9 cellular contexts compared by ENCODE assay signal in genomic region chr1:230976825-230977747, GRCh38. TPM values are rescaled to one million over a fixed set of nuclear protein-coding genes. Genes with fewer than 3 reads are reported as not detected.
DNase-seq lines count a peak whose midpoint lies in the region; ATAC-seq, FAIRE-seq and TF ChIP-seq lines count a peak whose summit lies in the region.
"Had no signal": no experiment of that assay in that cellular context is flagged by ENCODE, and none has a peak within 500 bp of the region (broad histone marks: within the 10 kb centered on the region; RNA-seq: fewer than 3 reads in every experiment).

No MANE protein-coding gene starts in this region.

- FAIRE-seq in keratinocyte (lab: Jason Lieb, UNC) = no peak
- FAIRE-seq: endometrium had no signal

- H4K91ac ChIP-seq in IMR-90 (ENCODE audit: insufficient read depth, low read depth, low read length) = no peak overlapping the region

- no peak overlapping the region for H3K56ac ChIP-seq in IMR-90 (ENCODE audit: extremely low read depth, insufficient read depth, low read length)

- 93% methylated on average over 5 of the region's 14 CpGs; no CpG with 5 or more reads in 1 of the 2 experiments for WGBS in IMR-90 (ENCODE audit: extremely low coverage in 2 of 2, insufficient read length in 1 of 2), 2 experiments
- 17% methylated on average over 14 of the region's 14 CpGs for WGBS in thymus
- WGBS in ovary, 3 donors = 73 to 74% (median 74%) methylated on average over 14 of the region's 14 CpGs

- no peak for TF ChIP-seq CTCF in IMR-90 (conservative IDR thresholded peaks at IDR 0.05; ENCODE audit: low read depth, low read length)
- no peak for TF ChIP-seq CTCF in keratinocyte (optimal IDR thresholded peaks at IDR 0.05 in 1 of 3, IDR thresholded peaks at IDR 0.05 in 1 of 3, conservative IDR thresholded peaks at IDR 0.05 in 1 of 3; ENCODE audit: extremely low read depth in 1 of 3, insufficient read depth in 2 of 3, low read length in 3 of 3)
- TF ChIP-seq CTCF in ovary (IDR thresholded peaks at IDR 0.05) = no peak

- 0 out of 2 replicates have a peak overlapping the region, but pooled peaks have one; percentile 39 for H3K23ac ChIP-seq in IMR-90 (ENCODE audit: low read depth, low read length)

- H3K4me2 ChIP-seq in IMR-90 (ENCODE audit: low read depth, low read length) (no peak overlapping the region; the same call in 1 of the 2 replicates), keratinocyte (ENCODE audit: control insufficient read depth, extremely low read depth, insufficient read depth, low read depth, low read length) (peak overlapping the region; percentile 96)

- H3K79me2 ChIP-seq in ACC112 (ENCODE audit: control insufficient read depth, insufficient read depth, low read length, unreplicated experiment) (peaks cover 34% of the 10 kb centered on the region), keratinocyte (ENCODE audit: control insufficient read depth, insufficient read depth, low read length) (peaks cover 43% of the 10 kb centered on the region)

- ATAC-seq in IMR-90 (ENCODE audit: low read depth) (no peak), HG03457 (IDR thresholded peaks at IDR 0.05; ENCODE audit: unreplicated experiment) (no peak)

- no peak overlapping the region for H2AFZ ChIP-seq in ACC112 (ENCODE audit: low read length, unreplicated experiment)
- no peak overlapping the region for H2AFZ ChIP-seq in IMR-90 (replicated peaks; ENCODE audit: low read length, poor library complexity)
- no peak overlapping the region for H2AFZ ChIP-seq in keratinocyte (ENCODE audit: control insufficient read depth, low read length)

- H3K9me3 ChIP-seq in IMR-90 (ENCODE audit: control insufficient read depth, insufficient read depth, low read length) (no peaks in the 10 kb centered on the region), keratinocyte (ENCODE audit: control insufficient read depth, low read depth, low read length) (no peaks in the 10 kb centered on the region), thymus (ENCODE audit: control insufficient read depth) (no peaks in the 10 kb centered on the region), ovary (no peaks in the 10 kb centered on the region)

- no peak overlapping the region for H3K9ac ChIP-seq in IMR-90 (ENCODE audit: low read depth, low read length)
- H3K9ac ChIP-seq in keratinocyte (ENCODE audit: control insufficient read depth, extremely low read depth, insufficient read depth, low read length) = peak overlapping the region; percentile 65

- peaks cover 2% of the 10 kb centered on the region; the same call in 1 of the 2 replicates for H3K9me1 ChIP-seq in IMR-90 (ENCODE audit: insufficient read depth, low read length)
- no peaks in the 10 kb centered on the region for H3K9me1 ChIP-seq in keratinocyte (ENCODE audit: control insufficient read depth, extremely low read depth, insufficient read depth, low read length)

- no peak overlapping the region for H2BK15ac ChIP-seq in IMR-90 (ENCODE audit: low read depth, low read length)

- H3K27me3 ChIP-seq in ACC112 (ENCODE audit: insufficient read depth, low read length) (no peaks in the 10 kb centered on the region), IMR-90 (ENCODE audit: control insufficient read depth, insufficient read depth, low read length) (no peaks in the 10 kb centered on the region), keratinocyte (ENCODE audit: control insufficient read depth, extremely low read depth, insufficient read depth, low read length) (no peaks in the 10 kb centered on the region), thymus (ENCODE audit: control insufficient read depth, insufficient read depth) (no peaks in the 10 kb centered on the region), ovary (no peaks in the 10 kb centered on the region)

- H4K20me1 ChIP-seq in IMR-90 (ENCODE audit: insufficient read depth, low read length) = no peaks in the 10 kb centered on the region
- H4K20me1 ChIP-seq in keratinocyte (ENCODE audit: control insufficient read depth, extremely low read depth, insufficient read depth, low read length) = no peaks in the 10 kb centered on the region

- H4K5ac ChIP-seq in IMR-90 (ENCODE audit: low read depth, low read length) = no peak overlapping the region

- POLR2A ChIA-PET in IMR-90 (lab: Charles Lee; ENCODE audit: unreplicated experiment) = no interaction called here

- H3K27ac ChIP-seq in ACC112 (ENCODE audit: low read depth, low read length) (no peak overlapping the region), IMR-90 (ENCODE audit: insufficient read depth, low read length) (no peak overlapping the region), keratinocyte (ENCODE audit: control insufficient read depth, insufficient read depth, low read length) (no peak overlapping the region), thymus (ENCODE audit: low read depth) (peak overlapping the region; percentile 74), ovary (no peak overlapping the region)

- no peak overlapping the region for H3K18ac ChIP-seq in IMR-90 (ENCODE audit: low read depth, low read length)

- H3K4me3 ChIP-seq in ACC112 (ENCODE audit: low read depth, low read length) = peak overlapping the region; percentile 88
- no peak overlapping the region for H3K4me3 ChIP-seq in IMR-90 (ENCODE audit: insufficient read depth, low read depth, low read length)
- H3K4me3 ChIP-seq in keratinocyte (ENCODE audit: control insufficient read depth in 2 of 3, extremely low read depth in 1 of 3, insufficient read depth in 2 of 3, low read depth in 1 of 3, low read length in 3 of 3) = peak overlapping the region; percentile 77 to 92 (median 87)
- H3K4me3 ChIP-seq in thymus (ENCODE audit: low read length) = peak overlapping the region; percentile 94
- H3K4me3 ChIP-seq in ovary = no peak overlapping the region

- no peak overlapping the region for H3K14ac ChIP-seq in IMR-90 (replicated peaks; ENCODE audit: low read depth, low read length)

- H3K4me1 ChIP-seq in ACC112 (ENCODE audit: control insufficient read depth, insufficient read depth, low read length, unreplicated experiment) (peaks cover 15% of the 10 kb centered on the region), IMR-90 (ENCODE audit: control insufficient read depth, insufficient read depth, low read length) (0 out of 2 replicates have a peak, but pooled peaks cover 2% of the 10 kb centered on the region), keratinocyte (ENCODE audit: control insufficient read depth, extremely low read depth, insufficient read depth, low read length) (peaks cover 12% of the 10 kb centered on the region), thymus (ENCODE audit: control insufficient read depth, insufficient read depth, low read length) (peaks cover 38% of the 10 kb centered on the region), ovary (ENCODE audit: insufficient read depth) (peaks cover 1% of the 10 kb centered on the region)

- H2BK120ac ChIP-seq in IMR-90 (ENCODE audit: low read depth, low read length) = no peak overlapping the region

- BruUV-seq in IMR-90 (replicated peaks; lab: Mats Ljungman, UMichigan) = no TSS peak

- no peak overlapping the region for H4K8ac ChIP-seq in IMR-90 (ENCODE audit: low read depth in 2 of 2, low read length in 2 of 2)

- TF ChIP-seq EP300 in ovary (IDR thresholded peaks at IDR 0.05) = no peak

- dilution Hi-C loops in IMR-90 (cut with HindIII; ENCODE audit: low sequenced_read_pairs, unreplicated experiment) = no loop called here
- dilution Hi-C loops in keratinocyte (cut with MboI; ENCODE audit: extremely low pct_ligation_motif_present, low sequenced_read_pairs) = no loop called here

- H2BK20ac ChIP-seq in IMR-90 (ENCODE audit: low read depth, low read length) = no peak overlapping the region

- no peak for TF ChIP-seq POLR2A in IMR-90 (IDR thresholded peaks at IDR 0.05; ENCODE audit: low read depth, low read length)
- no peak for TF ChIP-seq POLR2A in ovary (IDR thresholded peaks at IDR 0.05)

- no peak overlapping the region for H2AK9ac ChIP-seq in IMR-90 (replicated peaks; ENCODE audit: low read depth, low read length, poor library complexity)

- no peak for DNase-seq in IMR-90
- peak; percentile 35 for DNase-seq in activated T-cell treated with anti-CD3 and anti-CD28 coated beads, Interleukin-2, amount 50 U/mL, for 1 hour
- no peak for DNase-seq in keratinocyte (ENCODE audit: low read depth, low spot score)
- no peak for DNase-seq in GDM1 (lab: John Stamatoyannopoulos, UW)
- DNase-seq in ovary = no peak

- no peak overlapping the region for H2AK5ac ChIP-seq in IMR-90 (ENCODE audit: low read depth, low read length)

- no peak overlapping the region for H3K4ac ChIP-seq in IMR-90 (ENCODE audit: low read depth, low read length)

- no peak for TF ChIP-seq RAD21 in IMR-90 (IDR thresholded peaks at IDR 0.05; ENCODE audit: low read length)

- in situ Hi-C loops in IMR-90 (cut with MboI; ENCODE audit: low sequenced_read_pairs) = no loop called here

- H2BK5ac ChIP-seq in IMR-90 (ENCODE audit: low read depth, low read length, poor library complexity, severe bottlenecking) = no peak overlapping the region

- peaks cover 33 to 41% of the 10 kb centered on the region in 2 experiments for H3K79me1 ChIP-seq in IMR-90 (ENCODE audit: low read depth in 1 of 2, low read length in 2 of 2)

- intact Hi-C loops in IMR-90 (cut with micrococcal nuclease) = loop anchor here (5.0 kb wide), 1 partner anchor 40 kb away; no protein-coding TSS in a partner anchor
- intact Hi-C loops in ovary (cut with DNase I) = loop anchor here in 1 of 4 donors (5.0 kb wide), 1 partner anchor 180 kb away; no protein-coding TSS in a partner anchor

- H3K36me3 ChIP-seq in ACC112 (ENCODE audit: insufficient read depth, low read length) (peaks cover 9% of the 10 kb centered on the region; the same call in 1 of the 2 replicates), IMR-90 (ENCODE audit: control insufficient read depth, insufficient read depth, low read length) (peaks cover 2% of the 10 kb centered on the region; the same call in 1 of the 2 replicates), keratinocyte (ENCODE audit: control insufficient read depth in 2 of 2, extremely low read depth in 1 of 2, insufficient read depth in 2 of 2, low read length in 2 of 2) (peaks cover 6 to 18% of the 10 kb centered on the region in 2 experiments), thymus (ENCODE audit: control insufficient read depth, insufficient read depth) (peaks cover 9% of the 10 kb centered on the region), ovary (no peaks in the 10 kb centered on the region)

- CTCF ChIA-PET in IMR-90 (lab: Yijun Ruan, JAX) = interaction anchor here (1.2 kb wide), 1 partner anchor 43 kb away, joined by 3 read pairs; no protein-coding TSS in a partner anchor

RNA-seq across cellular contexts. Expression of gene TTC13, which starts 1.6 kb away (rescaled TPM):
- total RNA-seq in IMR-90 (2012; rRNA removed) (8.9 and 9.1 TPM in 2 replicates), ovary (10 to 100 TPM in 4 of 7 donors, 1 to 10 TPM in 3; 6.4 to 16.5 (median 10.8) TPM)
- polyA plus RNA-seq in IMR-90 (2012; rRNA removed) (6.0 and 6.1 TPM in 2 replicates), keratinocyte (4.0 to 8.3 TPM (median 6.7 TPM) in 3 replicates), thymus (32.9 TPM), ovary (10 to 100 TPM in 1 of 2 donors, 1 to 10 TPM in 1; 4.2 to 15.5 TPM)
- polyA plus RNA-seq in IMR-90 (2012; cell fraction: cytosol; rRNA removed) = 2.2 and 2.5 TPM in 2 replicates
- 3.1 and 9.3 TPM in 2 replicates for polyA plus RNA-seq in IMR-90 (2012; cell fraction: nucleus; rRNA removed; ENCODE audit: low replicate concordance)
- 13.7 TPM for polyA plus RNA-seq in keratinocyte (2011; ENCODE audit: low read depth)
- 1.9 and 2.8 TPM in 2 replicates for polyA plus RNA-seq in keratinocyte (2011; cell fraction: cytosol; rRNA removed)
- polyA plus RNA-seq in keratinocyte (2011; cell fraction: nucleus; rRNA removed) = 16.8 and 20.0 TPM in 2 replicates
- polyA plus RNA-seq in keratinocyte (2012; ENCODE audit: low replicate concordance) = 3.9 and 9.1 TPM in 2 replicates
- polyA minus RNA-seq in keratinocyte = 3.9 to 14.7 TPM (median 5.6 TPM) in 3 replicates
- polyA minus RNA-seq in keratinocyte (2011; cell fraction: cytosol; rRNA and poly(A)+ RNA removed) = 2.9 TPM
- 6.3 and 11.6 TPM in 2 replicates for polyA minus RNA-seq in keratinocyte (2011; cell fraction: nucleus; rRNA and poly(A)+ RNA removed)

RNA-seq across cellular contexts. Expression of gene ARV1, which starts 1.8 kb away (rescaled TPM):
- total RNA-seq in IMR-90 (2012; rRNA removed) (19.0 and 26.7 TPM in 2 replicates), ovary (10 to 100 TPM in 5 of 7 donors, 1 to 10 TPM in 2; 9.0 to 14.1 (median 12.3) TPM)
- polyA plus RNA-seq in IMR-90 (2012; rRNA removed) (18.9 and 22.9 TPM in 2 replicates), keratinocyte (20.7 to 38.1 TPM (median 30.7 TPM) in 3 replicates), thymus (32.4 TPM), ovary (10 to 100 TPM; 13.1 to 19.2 TPM)
- polyA plus RNA-seq in IMR-90 (2012; cell fraction: cytosol; rRNA removed) = 6.2 and 8.0 TPM in 2 replicates
- polyA plus RNA-seq in IMR-90 (2012; cell fraction: nucleus; rRNA removed; ENCODE audit: low replicate concordance) = 1.7 and 10.5 TPM in 2 replicates
- 9.6 TPM for polyA plus RNA-seq in keratinocyte (2011; ENCODE audit: low read depth)
- polyA plus RNA-seq in keratinocyte (2011; cell fraction: cytosol; rRNA removed) = 18.7 and 37.1 TPM in 2 replicates
- polyA plus RNA-seq in keratinocyte (2011; cell fraction: nucleus; rRNA removed) = 36.4 and 43.1 TPM in 2 replicates
- polyA plus RNA-seq in keratinocyte (2012; ENCODE audit: low replicate concordance) = 14.0 and 19.9 TPM in 2 replicates
- 3.7 to 12.9 TPM (median 11.0 TPM) in 3 replicates for polyA minus RNA-seq in keratinocyte
- polyA minus RNA-seq in keratinocyte (2011; cell fraction: cytosol; rRNA and poly(A)+ RNA removed) = 12.1 TPM
- polyA minus RNA-seq in keratinocyte (2011; cell fraction: nucleus; rRNA and poly(A)+ RNA removed) = 5.2 and 12.8 TPM in 2 replicates

Comparison
In these comparisons a context has a peak if more than half of its experiments do, and no peak if none do; other contexts are left out.
1. H3K4me3 ChIP-seq: peak in ACC112 (single experiment), keratinocyte (3 of 3) and thymus (single experiment); none in IMR-90 (single experiment) and ovary (single experiment).